ENCODE assay signal across 19 cellular contexts in the genomic region with DNA sequence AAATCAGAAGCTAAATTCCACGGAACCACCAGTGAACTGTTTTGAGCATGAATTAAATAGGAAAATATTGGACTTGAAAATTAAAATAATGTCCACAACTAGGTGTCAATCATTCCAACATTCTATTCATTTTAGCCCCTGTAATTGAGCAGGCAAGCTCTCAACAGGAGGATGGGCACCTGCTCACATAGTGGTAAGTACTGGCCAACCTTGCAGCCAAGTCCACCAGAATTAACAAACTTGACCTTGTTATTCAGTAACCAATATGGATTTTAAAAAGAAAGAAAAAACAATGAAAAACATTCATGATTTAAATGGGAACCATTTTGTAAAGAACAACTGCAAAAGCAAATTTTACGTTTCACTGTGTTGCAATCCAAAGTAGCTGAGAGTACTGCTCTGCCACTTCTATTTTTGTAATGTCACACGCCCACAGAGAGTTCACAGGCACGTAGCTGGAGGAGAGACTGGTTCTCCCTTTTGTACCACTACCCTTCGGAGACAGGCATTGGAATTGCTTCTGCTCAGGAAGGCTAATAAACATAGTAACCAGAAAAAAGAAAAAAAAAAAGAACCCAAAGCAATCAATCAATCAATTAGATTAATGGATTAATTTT.
A peak's percentile ranks its signal among the peaks of the same experiment; 100 is the strongest.
DNase-seq lines count a peak whose midpoint lies in the region; ATAC-seq, FAIRE-seq and TF ChIP-seq lines count a peak whose summit lies in the region.
"Had no signal": no experiment of that assay in that cellular context is flagged by ENCODE, and none has a peak within 500 bp of the region (broad histone marks: within the 10 kb centered on the region; RNA-seq: fewer than 3 reads in every experiment).

No MANE protein-coding gene starts in this region.

- peak; percentile 54 for FAIRE-seq in GM19239 (lab: Jason Lieb, UNC)
- FAIRE-seq: D721Med, endometrium had no signal

- no peaks in the 10 kb centered on the region for H3K9me2 ChIP-seq in OCI-LY7 (ENCODE audit: insufficient read depth, low read length)

- TF ChIP-seq CTCF in OCI-LY7 (conservative IDR thresholded peaks at IDR 0.05; ENCODE audit: low read length): no peak

- no peaks in the 10 kb centered on the region for H3K36me3 Mint-ChIP-seq in CD8-positive, alpha-beta memory T cell
- H3K36me3 Mint-ChIP-seq: natural killer cell had no signal

- TF ChIP-seq POLR2A in GM18505 (IDR thresholded peaks at IDR 0.05; ENCODE audit: borderline replicate concordance, extremely low read depth, insufficient read depth, insufficient read length): no peak

- intact Hi-C loops in OCI-LY7 (cut with micrococcal nuclease; ENCODE audit: unreplicated experiment): loop anchor here (10.0 kb wide), 1 partner anchor 391 kb away; a partner anchor contains a TSS
- intact Hi-C loops in left cardiac atrium (cut with DNase I): no loop called here
- intact Hi-C loops in sciatic nerve (cut with DNase I): no loop called here

- POLR2A ChIA-PET in OCI-LY7 (lab: Charles Lee): interaction anchor here (1.0 to 1.2 kb wide), 5 partner anchors 10 to 98 kb away, joined by 3 to 9 read pairs (median 6); no protein-coding TSS in a partner anchor
- POLR2A ChIA-PET in CD8-positive, alpha-beta memory T cell (lab: Charles Lee): no interaction called here

- H3K4me1 Mint-ChIP-seq in CD8-positive, alpha-beta memory T cell: no peaks in the 10 kb centered on the region
- H3K4me1 Mint-ChIP-seq: natural killer cell had no signal

- peak overlapping the region; percentile 32; the same call in 1 of the 2 replicates for H2AFZ ChIP-seq in OCI-LY7 (ENCODE audit: low read length)

- H3K27me3 ChIP-seq in CD8-positive, alpha-beta memory T cell (ENCODE audit: insufficient read depth, low read length, poor library complexity, severe bottlenecking): no peaks in the 10 kb centered on the region

- H3K27me3 Mint-ChIP-seq in CD8-positive, alpha-beta memory T cell: peaks cover under 1 to 57% of the 10 kb centered on the region in 2 donors

- H3K4me3 Mint-ChIP-seq in CD8-positive, alpha-beta memory T cell: no peak overlapping the region
- H3K4me3 Mint-ChIP-seq: natural killer cell; T-helper 1 cell treated with Interleukin-12 subunit alpha and Interleukin-12 subunit beta and Interleukin-4 antibody, amounts not matched to agents 30 μg/mL and 1 μg/mL, for 36 hours had no signal

- H3K4me2 ChIP-seq in OCI-LY7 (ENCODE audit: low read length): peak overlapping the region; percentile 39

- no peak overlapping the region for H3K4me3 ChIP-seq in OCI-LY7 (ENCODE audit: low read depth, low read length, poor library complexity, severe bottlenecking)
- H3K4me3 ChIP-seq in CD8-positive, alpha-beta memory T cell (ENCODE audit: low read length): no peak overlapping the region

- no peaks in the 10 kb centered on the region for H3K36me3 ChIP-seq in OCI-LY7 (ENCODE audit: insufficient read depth, low read length)
- no peaks in the 10 kb centered on the region for H3K36me3 ChIP-seq in CD8-positive, alpha-beta memory T cell (ENCODE audit: insufficient read depth, low read length)

- CTCF ChIA-PET in OCI-LY7 (lab: Charles Lee; ENCODE audit: unreplicated experiment): no interaction called here
- CTCF ChIA-PET in CD8-positive, alpha-beta memory T cell (lab: Charles Lee): no interaction called here

- no peak overlapping the region for H3K27ac ChIP-seq in OCI-LY7 (ENCODE audit: low read depth, low read length, poor library complexity, severe bottlenecking)
- no peak overlapping the region for H3K27ac ChIP-seq in CD8-positive, alpha-beta memory T cell (ENCODE audit: low read depth, low read length)
- H3K27ac ChIP-seq: RWPE1 had no signal

- no peak overlapping the region for H3K27ac Mint-ChIP-seq in CD8-positive, alpha-beta memory T cell
- H3K27ac Mint-ChIP-seq: natural killer cell; T-helper 1 cell treated with Interleukin-12 subunit alpha and Interleukin-12 subunit beta and Interleukin-4 antibody, amounts not matched to agents 30 μg/mL and 1 μg/mL, for 36 hours had no signal

- H3K9me3 Mint-ChIP-seq in CD8-positive, alpha-beta memory T cell: peaks cover 0 to 2% (median 0%) of the 10 kb centered on the region in 5 donors
- H3K9me3 Mint-ChIP-seq: natural killer cell; T-helper 1 cell treated with Interleukin-12 subunit alpha and Interleukin-12 subunit beta and Interleukin-4 antibody, amounts not matched to agents 30 μg/mL and 1 μg/mL, for 36 hours had no signal

- ATAC-seq in left cardiac atrium: peak; percentile 90 to 94
- ATAC-seq in sciatic nerve: peak; percentile 72
- ATAC-seq in GM18505 (IDR thresholded peaks at IDR 0.05; ENCODE audit: unreplicated experiment): no peak
- ATAC-seq: activated CD4-positive, CD25-positive, alpha-beta regulatory T cell treated with anti-CD3 and anti-CD28 coated beads, Interleukin-2, amount 50 U/mL, for 24 hours; natural killer cell had no signal

- DNase-seq in GM19239 (ENCODE audit: insufficient read length, low spot score) (no peak), OCI-LY7 (ENCODE audit: low spot score) (no peak), left cardiac atrium (no peak), sciatic nerve (ENCODE audit: low spot score) (no peak), NCI-H2107 (lab: John Stamatoyannopoulos, UW) (no peak), NCI-H1048 (lab: John Stamatoyannopoulos, UW) (no peak)
- no peak for DNase-seq in CD8-positive, alpha-beta memory T cell
- DNase-seq: amniotic stem cell, foreskin fibroblast, GF-D8, natural killer cell, NCI-H1417 treated with DMSO at 0.1 percent for 48 hours, NCI-H82 had no signal

- no peaks in the 10 kb centered on the region for H3K9me3 ChIP-seq in OCI-LY7 (ENCODE audit: low read length)
- no peaks in the 10 kb centered on the region for H3K9me3 ChIP-seq in CD8-positive, alpha-beta memory T cell (ENCODE audit: low read length)

- no TSS peak for BruUV-seq in OCI-LY7 (replicated peaks; lab: Mats Ljungman, UMichigan)

- no peaks in the 10 kb centered on the region for H3K79me2 ChIP-seq in OCI-LY7 (ENCODE audit: insufficient read depth, low read depth, low read length)

- peaks cover 65% of the 10 kb centered on the region for H3K4me1 ChIP-seq in OCI-LY7 (ENCODE audit: insufficient read depth, low read length, poor library complexity, severe bottlenecking)
- no peaks in the 10 kb centered on the region for H3K4me1 ChIP-seq in CD8-positive, alpha-beta memory T cell (ENCODE audit: insufficient read depth, low read length)

- H4K20me1 ChIP-seq in OCI-LY7 (ENCODE audit: insufficient read depth, low read length): no peaks in the 10 kb centered on the region
